Comparison of ENCODE assay signal across 1 cellular context in the genomic region with DNA sequence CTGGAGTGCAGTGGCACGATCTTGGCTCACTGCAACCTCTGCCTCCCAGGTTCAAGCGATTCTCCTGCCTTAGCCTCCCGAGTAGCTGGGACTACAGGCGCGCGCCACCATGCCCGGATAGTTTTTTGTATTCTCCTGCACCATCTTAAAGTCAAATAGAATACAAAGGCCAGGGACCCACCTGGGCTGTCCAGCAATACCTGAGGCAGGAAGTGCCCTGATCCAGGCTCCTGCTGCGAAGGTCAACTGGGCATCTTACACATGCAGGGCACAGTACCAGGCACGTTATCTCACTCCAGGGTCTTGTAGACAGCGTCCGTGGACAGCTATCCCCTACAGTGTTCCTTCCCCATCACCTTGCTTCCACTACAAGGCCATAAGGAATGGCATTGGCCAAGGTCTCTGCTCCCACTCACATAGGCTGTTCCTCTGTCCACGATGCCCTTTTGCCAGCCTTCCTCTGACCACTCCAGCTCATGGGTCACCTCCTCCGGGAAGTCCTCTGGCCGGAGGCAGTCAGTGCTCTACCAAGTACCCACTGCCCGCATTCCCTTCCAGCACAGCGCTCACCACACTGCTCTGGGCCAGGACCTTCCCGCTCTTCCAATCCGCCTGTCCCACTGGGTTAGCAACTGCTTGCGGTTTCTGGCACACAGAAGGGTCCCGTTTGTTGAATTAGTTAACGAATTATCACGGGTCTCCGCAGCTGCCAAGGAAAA.
TF ChIP-seq lines count a peak whose summit lies in the region.

No MANE protein-coding gene starts in this region.

TF ChIP-seq in HepG2, 621 proteins besides CTCF, POLR2A, EP300 and RAD21 (continued from another document):
- TF ChIP-seq, protein P1, sequence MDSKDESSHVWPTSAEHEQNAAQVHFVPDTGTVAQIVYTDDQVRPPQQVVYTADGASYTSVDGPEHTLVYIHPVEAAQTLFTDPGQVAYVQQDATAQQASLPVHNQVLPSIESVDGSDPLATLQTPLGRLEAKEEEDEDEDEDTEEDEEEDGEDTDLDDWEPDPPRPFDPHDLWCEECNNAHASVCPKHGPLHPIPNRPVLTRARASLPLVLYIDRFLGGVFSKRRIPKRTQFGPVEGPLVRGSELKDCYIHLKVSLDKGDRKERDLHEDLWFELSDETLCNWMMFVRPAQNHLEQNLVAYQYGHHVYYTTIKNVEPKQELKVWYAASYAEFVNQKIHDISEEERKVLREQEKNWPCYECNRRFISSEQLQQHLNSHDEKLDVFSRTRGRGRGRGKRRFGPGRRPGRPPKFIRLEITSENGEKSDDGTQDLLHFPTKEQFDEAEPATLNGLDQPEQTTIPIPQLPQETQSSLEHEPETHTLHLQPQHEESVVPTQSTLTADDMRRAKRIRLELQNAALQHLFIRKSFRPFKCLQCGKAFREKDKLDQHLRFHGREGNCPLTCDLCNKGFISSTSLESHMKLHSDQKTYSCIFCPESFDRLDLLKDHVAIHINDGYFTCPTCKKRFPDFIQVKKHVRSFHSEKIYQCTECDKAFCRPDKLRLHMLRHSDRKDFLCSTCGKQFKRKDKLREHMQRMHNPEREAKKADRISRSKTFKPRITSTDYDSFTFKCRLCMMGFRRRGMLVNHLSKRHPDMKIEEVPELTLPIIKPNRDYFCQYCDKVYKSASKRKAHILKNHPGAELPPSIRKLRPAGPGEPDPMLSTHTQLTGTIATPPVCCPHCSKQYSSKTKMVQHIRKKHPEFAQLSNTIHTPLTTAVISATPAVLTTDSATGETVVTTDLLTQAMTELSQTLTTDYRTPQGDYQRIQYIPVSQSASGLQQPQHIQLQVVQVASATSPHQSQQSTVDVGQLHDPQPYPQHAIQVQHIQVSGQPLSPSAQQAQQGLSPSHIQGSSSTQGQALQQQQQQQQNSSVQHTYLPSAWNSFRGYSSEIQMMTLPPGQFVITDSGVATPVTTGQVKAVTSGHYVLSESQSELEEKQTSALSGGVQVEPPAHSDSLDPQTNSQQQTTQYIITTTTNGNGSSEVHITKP (CRISPR knock-in tag; IDR thresholded peaks at IDR 0.05; ENCODE audit: low read depth), result no peak
- TF ChIP-seq KDM5B (CRISPR knock-in tag; IDR thresholded peaks at IDR 0.05; ENCODE audit: borderline replicate concordance) (no peak), ZNF296 (CRISPR knock-in tag; conservative IDR thresholded peaks at IDR 0.05) (0 out of 2 replicates have a peak, but pooled peaks have one; percentile 57), YEATS4 (CRISPR knock-in tag; IDR thresholded peaks at IDR 0.05; ENCODE audit: borderline replicate concordance) (no peak), ZFP1 (CRISPR knock-in tag; IDR thresholded peaks at IDR 0.05) (no peak), ZNF350 (CRISPR knock-in tag; IDR thresholded peaks at IDR 0.05; ENCODE audit: borderline replicate concordance, low read depth) (0 out of 2 replicates have a peak, but pooled peaks have one; percentile 21), ZNF589 (CRISPR knock-in tag; conservative IDR thresholded peaks at IDR 0.05) (no peak), DR1 (CRISPR knock-in tag; IDR thresholded peaks at IDR 0.05) (no peak), TCF7 (IDR thresholded peaks at IDR 0.05; ENCODE audit: low read depth) (no peak), ELF3 (CRISPR knock-in tag; IDR thresholded peaks at IDR 0.05) (no peak), ZSCAN21 (CRISPR knock-in tag; IDR thresholded peaks at IDR 0.05; ENCODE audit: borderline replicate concordance) (peak; percentile 30; the same call in 1 of the 2 replicates), YEATS2 (CRISPR knock-in tag; IDR thresholded peaks at IDR 0.05; ENCODE audit: borderline replicate concordance) (no peak), SPEN (CRISPR knock-in tag; IDR thresholded peaks at IDR 0.05; ENCODE audit: low read depth) (no peak), PLRG1 (conservative IDR thresholded peaks at IDR 0.05) (no peak)
- TF ChIP-seq, protein P2, sequence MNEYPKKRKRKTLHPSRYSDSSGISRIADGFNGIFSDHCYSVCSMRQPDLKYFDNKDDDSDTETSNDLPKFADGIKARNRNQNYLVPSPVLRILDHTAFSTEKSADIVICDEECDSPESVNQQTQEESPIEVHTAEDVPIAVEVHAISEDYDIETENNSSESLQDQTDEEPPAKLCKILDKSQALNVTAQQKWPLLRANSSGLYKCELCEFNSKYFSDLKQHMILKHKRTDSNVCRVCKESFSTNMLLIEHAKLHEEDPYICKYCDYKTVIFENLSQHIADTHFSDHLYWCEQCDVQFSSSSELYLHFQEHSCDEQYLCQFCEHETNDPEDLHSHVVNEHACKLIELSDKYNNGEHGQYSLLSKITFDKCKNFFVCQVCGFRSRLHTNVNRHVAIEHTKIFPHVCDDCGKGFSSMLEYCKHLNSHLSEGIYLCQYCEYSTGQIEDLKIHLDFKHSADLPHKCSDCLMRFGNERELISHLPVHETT (CRISPR knock-in tag; conservative IDR thresholded peaks at IDR 0.05), result no peak
- TF ChIP-seq, protein P3, sequence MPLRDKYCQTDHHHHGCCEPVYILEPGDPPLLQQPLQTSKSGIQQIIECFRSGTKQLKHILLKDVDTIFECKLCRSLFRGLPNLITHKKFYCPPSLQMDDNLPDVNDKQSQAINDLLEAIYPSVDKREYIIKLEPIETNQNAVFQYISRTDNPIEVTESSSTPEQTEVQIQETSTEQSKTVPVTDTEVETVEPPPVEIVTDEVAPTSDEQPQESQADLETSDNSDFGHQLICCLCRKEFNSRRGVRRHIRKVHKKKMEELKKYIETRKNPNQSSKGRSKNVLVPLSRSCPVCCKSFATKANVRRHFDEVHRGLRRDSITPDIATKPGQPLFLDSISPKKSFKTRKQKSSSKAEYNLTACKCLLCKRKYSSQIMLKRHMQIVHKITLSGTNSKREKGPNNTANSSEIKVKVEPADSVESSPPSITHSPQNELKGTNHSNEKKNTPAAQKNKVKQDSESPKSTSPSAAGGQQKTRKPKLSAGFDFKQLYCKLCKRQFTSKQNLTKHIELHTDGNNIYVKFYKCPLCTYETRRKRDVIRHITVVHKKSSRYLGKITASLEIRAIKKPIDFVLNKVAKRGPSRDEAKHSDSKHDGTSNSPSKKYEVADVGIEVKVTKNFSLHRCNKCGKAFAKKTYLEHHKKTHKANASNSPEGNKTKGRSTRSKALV (CRISPR knock-in tag; IDR thresholded peaks at IDR 0.05), result no peak
- TF ChIP-seq, protein P4, sequence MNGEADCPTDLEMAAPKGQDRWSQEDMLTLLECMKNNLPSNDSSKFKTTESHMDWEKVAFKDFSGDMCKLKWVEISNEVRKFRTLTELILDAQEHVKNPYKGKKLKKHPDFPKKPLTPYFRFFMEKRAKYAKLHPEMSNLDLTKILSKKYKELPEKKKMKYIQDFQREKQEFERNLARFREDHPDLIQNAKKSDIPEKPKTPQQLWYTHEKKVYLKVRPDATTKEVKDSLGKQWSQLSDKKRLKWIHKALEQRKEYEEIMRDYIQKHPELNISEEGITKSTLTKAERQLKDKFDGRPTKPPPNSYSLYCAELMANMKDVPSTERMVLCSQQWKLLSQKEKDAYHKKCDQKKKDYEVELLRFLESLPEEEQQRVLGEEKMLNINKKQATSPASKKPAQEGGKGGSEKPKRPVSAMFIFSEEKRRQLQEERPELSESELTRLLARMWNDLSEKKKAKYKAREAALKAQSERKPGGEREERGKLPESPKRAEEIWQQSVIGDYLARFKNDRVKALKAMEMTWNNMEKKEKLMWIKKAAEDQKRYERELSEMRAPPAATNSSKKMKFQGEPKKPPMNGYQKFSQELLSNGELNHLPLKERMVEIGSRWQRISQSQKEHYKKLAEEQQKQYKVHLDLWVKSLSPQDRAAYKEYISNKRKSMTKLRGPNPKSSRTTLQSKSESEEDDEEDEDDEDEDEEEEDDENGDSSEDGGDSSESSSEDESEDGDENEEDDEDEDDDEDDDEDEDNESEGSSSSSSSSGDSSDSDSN (CRISPR knock-in tag; IDR thresholded peaks at IDR 0.05), result no peak
- TF ChIP-seq, protein P5, sequence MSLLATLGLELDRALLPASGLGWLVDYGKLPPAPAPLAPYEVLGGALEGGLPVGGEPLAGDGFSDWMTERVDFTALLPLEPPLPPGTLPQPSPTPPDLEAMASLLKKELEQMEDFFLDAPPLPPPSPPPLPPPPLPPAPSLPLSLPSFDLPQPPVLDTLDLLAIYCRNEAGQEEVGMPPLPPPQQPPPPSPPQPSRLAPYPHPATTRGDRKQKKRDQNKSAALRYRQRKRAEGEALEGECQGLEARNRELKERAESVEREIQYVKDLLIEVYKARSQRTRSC (CRISPR knock-in tag; IDR thresholded peaks at IDR 0.05; ENCODE audit: low read depth), result no peak
- TF ChIP-seq, protein P6, sequence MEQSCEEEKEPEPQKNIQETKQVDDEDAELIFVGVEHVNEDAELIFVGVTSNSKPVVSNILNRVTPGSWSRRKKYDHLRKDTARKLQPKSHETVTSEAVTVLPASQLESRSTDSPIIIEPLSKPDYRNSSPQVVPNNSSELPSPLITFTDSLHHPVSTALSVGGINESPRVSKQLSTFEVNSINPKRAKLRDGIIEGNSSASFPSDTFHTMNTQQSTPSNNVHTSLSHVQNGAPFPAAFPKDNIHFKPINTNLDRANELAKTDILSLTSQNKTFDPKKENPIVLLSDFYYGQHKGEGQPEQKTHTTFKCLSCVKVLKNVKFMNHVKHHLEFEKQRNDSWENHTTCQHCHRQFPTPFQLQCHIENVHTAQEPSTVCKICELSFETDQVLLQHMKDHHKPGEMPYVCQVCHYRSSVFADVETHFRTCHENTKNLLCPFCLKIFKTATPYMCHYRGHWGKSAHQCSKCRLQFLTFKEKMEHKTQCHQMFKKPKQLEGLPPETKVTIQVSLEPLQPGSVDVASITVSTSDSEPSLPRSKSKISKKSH (CRISPR knock-in tag; IDR thresholded peaks at IDR 0.05; ENCODE audit: borderline replicate concordance), result 0 out of 2 replicates have a peak, but pooled peaks have one; percentile 9
